25 cellular contexts compared by ENCODE assay signal in the genomic region with DNA sequence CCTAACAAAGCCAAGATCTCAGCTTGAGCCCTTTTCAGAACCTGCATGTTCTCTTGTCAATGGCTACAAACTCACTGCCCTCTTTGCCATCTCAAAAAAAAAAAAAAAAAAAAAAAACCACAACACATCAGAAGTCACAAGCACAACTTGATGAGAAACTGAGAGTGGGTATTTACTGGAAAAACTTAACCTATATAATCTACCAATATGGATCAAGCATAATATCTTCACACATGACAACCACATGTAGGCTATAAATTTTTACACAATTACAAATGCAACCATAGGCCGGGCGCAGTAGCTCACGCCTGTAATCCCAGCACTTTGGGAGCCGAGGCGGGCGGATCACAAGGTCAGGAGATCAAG.
"Had no signal": no experiment of that assay in that cellular context is flagged by ENCODE, and none has a peak within 500 bp of the region (broad histone marks: within the 10 kb centered on the region; RNA-seq: fewer than 3 reads in every experiment).

No MANE protein-coding gene starts in this region.

- H3K27ac Mint-ChIP-seq: activated naive CD4-positive, alpha-beta T cell treated with anti-CD3 and anti-CD28 coated beads, Interleukin-2, amount 50 U/mL, for 24 hours had no signal

- H3K4me3 ChIP-seq: adrenal gland, ascending aorta, esophagus muscularis mucosa, right lobe of liver, skin epidermis, thyroid gland, upper lobe of right lung had no signal

- DNase-seq: activated CD4-positive, alpha-beta T cell treated with anti-CD3 and anti-CD28 coated beads for 1 hour; activated CD4-positive, alpha-beta T cell treated with anti-CD3 and anti-CD28 coated beads, Interleukin-2, amount 50 U/mL, for 4 hours; activated CD8-positive, alpha-beta memory T cell treated with anti-CD3 and anti-CD28 coated beads, Interleukin-2, amount 50 U/mL, for 48 hours; activated effector memory CD4-positive, alpha-beta T cell treated with anti-CD3 and anti-CD28 coated beads, Interleukin-2, amount 50 U/mL, for 16 hours; activated T-cell treated with anti-CD3 and anti-CD28 coated beads, Interleukin-2, amount 50 U/mL, for 4 hours; adrenal gland; central memory CD4-positive, alpha-beta T cell; head of caudate nucleus; hypothalamus; left cardiac atrium; naive thymus-derived CD8-positive, alpha-beta T cell; nucleus accumbens; right lobe of liver; stimulated activated CD4-positive, alpha-beta T cell treated with anti-CD3 and anti-CD28 coated beads, Interleukin-1b, Interleukin-23, amount 100 ng/mL, for 48 hours; substantia nigra; T-helper 9 cell; thyroid gland; upper lobe of right lung had no signal

- H3K4me3 Mint-ChIP-seq: activated naive CD4-positive, alpha-beta T cell treated with anti-CD3 and anti-CD28 coated beads, Interleukin-2, amount 50 U/mL, for 24 hours; activated T-cell treated with anti-CD3 and anti-CD28 coated beads, Interleukin-2, amount 50 U/mL, for 4 hours had no signal

- ATAC-seq: activated T-cell treated with anti-CD3 and anti-CD28 coated beads, Interleukin-2, amount 50 U/mL, for 4 hours; left cardiac atrium; naive thymus-derived CD8-positive, alpha-beta T cell; upper lobe of right lung had no signal

- H3K9me3 Mint-ChIP-seq: activated naive CD4-positive, alpha-beta T cell treated with anti-CD3 and anti-CD28 coated beads, Interleukin-2, amount 50 U/mL, for 24 hours; activated T-cell treated with anti-CD3 and anti-CD28 coated beads, Interleukin-2, amount 50 U/mL, for 4 hours; naive thymus-derived CD8-positive, alpha-beta T cell had no signal

- H3K27me3 ChIP-seq: adrenal gland, ascending aorta, esophagus muscularis mucosa, right lobe of liver, thyroid gland, upper lobe of right lung had no signal

- H3K9me3 ChIP-seq: adrenal gland, ascending aorta, esophagus muscularis mucosa, right lobe of liver, thyroid gland, upper lobe of right lung had no signal

- H3K27ac ChIP-seq: adrenal gland, ascending aorta, skin epidermis, thyroid gland had no signal

- FAIRE-seq: colon, frontal cortex, islet of Langerhans had no signal

- H3K36me3 ChIP-seq: adrenal gland, ascending aorta, right lobe of liver, thyroid gland had no signal

- H3K27me3 Mint-ChIP-seq: activated naive CD4-positive, alpha-beta T cell treated with anti-CD3 and anti-CD28 coated beads, Interleukin-2, amount 50 U/mL, for 24 hours; naive thymus-derived CD8-positive, alpha-beta T cell had no signal
